In the genomic region with DNA sequence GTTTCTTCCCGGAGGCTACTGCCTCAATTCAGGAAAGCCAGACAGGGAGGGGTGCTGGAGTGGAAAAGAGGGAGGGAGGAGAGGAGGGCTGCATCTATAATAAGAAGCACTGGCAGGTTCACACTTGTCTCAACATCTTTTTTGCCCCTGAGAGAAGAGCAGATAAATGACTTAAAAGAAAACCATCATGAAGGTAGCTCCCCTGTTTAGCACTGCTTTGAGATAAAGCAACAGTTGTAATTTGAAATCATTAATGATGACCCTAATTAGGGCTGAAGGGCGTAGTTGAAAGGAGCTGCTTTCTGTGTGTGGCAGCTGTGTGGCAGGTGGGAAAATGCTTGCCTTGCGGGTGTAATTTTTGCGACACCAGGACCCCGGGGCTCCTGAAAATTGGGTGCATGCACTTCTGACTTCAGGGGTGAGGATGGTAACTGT, we compare ENCODE assay signal across 8 cellular contexts.
A peak's percentile ranks its signal among the peaks of the same experiment; 100 is the strongest.
DNase-seq lines count a peak whose midpoint lies in the region; ATAC-seq and TF ChIP-seq lines count a peak whose summit lies in the region.

No MANE protein-coding gene starts in this region.

- H3K9me3 ChIP-seq in left lung, result no peaks in the 10 kb centered on the region

- peaks cover 36% of the 10 kb centered on the region for H3K4me1 Mint-ChIP-seq in brain

- DNase-seq in NCI-H748 (lab: John Stamatoyannopoulos, UW; ENCODE audit: unreplicated experiment), result peak; percentile 53
- DNase-seq in NCI-H748 treated with DMSO at 0.1 percent for 48 hours (lab: John Stamatoyannopoulos, UW), result no peak
- no peak for DNase-seq in left lung
- peak; percentile 71 for DNase-seq in superior temporal gyrus (ENCODE audit: extremely low spot score)
- no peak for DNase-seq in KBM-7

- TF ChIP-seq CTCF in brain (conservative IDR thresholded peaks at IDR 0.05) (no peak), left lung (IDR thresholded peaks at IDR 0.05) (no peak)

- peak overlapping the region; percentile 67 to 94 (median 86) for H3K27ac Mint-ChIP-seq in brain

- peak overlapping the region; percentile 81 to 93 for H3K27ac ChIP-seq in left lung

- H3K36me3 ChIP-seq in left lung, result no peaks in the 10 kb centered on the region

- H3K36me3 Mint-ChIP-seq in brain, result no peaks in the 10 kb centered on the region

- intact Hi-C loops in left lung (cut with DNase I), result no loop called here

- in situ Hi-C loops in KBM-7 (cut with MboI; ENCODE audit: low pct_unique_long_range_greater_than_20kb, low sequenced_read_pairs), result no loop called here

- peak; percentile 3 for ATAC-seq in left lung
- no peak for ATAC-seq in GM19397 (IDR thresholded peaks at IDR 0.05; ENCODE audit: unreplicated experiment)
- ATAC-seq in GM21723 (IDR thresholded peaks at IDR 0.05; ENCODE audit: unreplicated experiment), result no peak

- H3K27me3 Mint-ChIP-seq in brain, result peaks cover 25% of the 10 kb centered on the region

- H3K27me3 ChIP-seq in left lung, result peaks cover 0 to 47% of the 10 kb centered on the region in 2 donors

- H3K4me3 Mint-ChIP-seq in brain, result peak overlapping the region; percentile 89 to 92 (median 92)

- H3K9me3 Mint-ChIP-seq in brain, result peaks cover 0 to 4% (median 0%) of the 10 kb centered on the region in 5 experiments

- peaks cover 12 to 52% of the 10 kb centered on the region in 2 donors for H3K4me1 ChIP-seq in left lung

- H3K4me3 ChIP-seq in left lung, result peak overlapping the region; percentile 60 to 70

Comparison
In these comparisons a context has a peak if more than half of its experiments do, and no peak if none do; other contexts are left out.
1. DNase-seq: peak in NCI-H748 (single experiment) and superior temporal gyrus (single experiment); none in NCI-H748 treated with DMSO at 0.1 percent for 48 hours (single experiment), left lung (0 of 2) and KBM-7 (single experiment).